In genomic region chr13:97367427-97367826, GRCh38 we compare ENCODE assay signal across 9 cellular contexts.
DNase-seq lines count a peak whose midpoint lies in the region; ATAC-seq, FAIRE-seq and TF ChIP-seq lines count a peak whose summit lies in the region.
"Had no signal": no experiment of that assay in that cellular context is flagged by ENCODE, and none has a peak within 500 bp of the region (broad histone marks: within the 10 kb centered on the region; RNA-seq: fewer than 3 reads in every experiment).

No MANE protein-coding gene starts in this region.

- POLR2A ChIA-PET in HepG2 (lab: Yijun Ruan, JAX): no interaction called here

- TF ChIP-seq CTCF in HepG2 (CRISPR knock-in tag; IDR thresholded peaks at IDR 0.05): no peak
- no peak for TF ChIP-seq CTCF in tibial nerve (IDR thresholded peaks at IDR 0.05)

- no peaks in the 10 kb centered on the region for H3K27me3 ChIP-seq in HepG2 (ENCODE audit: control insufficient read depth in 1 of 2, insufficient read depth in 2 of 2, low read length in 2 of 2)
- no peaks in the 10 kb centered on the region for H3K27me3 ChIP-seq in tibial nerve

- H3K9ac ChIP-seq in HepG2 (ENCODE audit: insufficient read depth, low read depth, low read length): no peak overlapping the region

- H2AFZ ChIP-seq in HepG2 (ENCODE audit: low read length): no peak overlapping the region

- no peak for TF ChIP-seq RAD21 in HepG2 (CRISPR knock-in tag; IDR thresholded peaks at IDR 0.05)

- no peaks in the 10 kb centered on the region for H4K20me1 ChIP-seq in HepG2 (ENCODE audit: insufficient read depth, low read length)

- FAIRE-seq in HepG2 (lab: Jason Lieb, UNC): no peak

- in situ Hi-C loops in HepG2 (cut with HindIII; ENCODE audit: extremely low pct_ligation_motif_present, low pct_unique_long_range_greater_than_20kb): no loop called here

- 92% methylated on average over 8 of the region's 8 CpGs for WGBS in HepG2 (ENCODE audit: low lambda C conversion rate)
- WGBS in tibial nerve, 2 donors: 24 to 26% methylated on average over 8 of the region's 8 CpGs

- intact Hi-C loops in HepG2 (cut with micrococcal nuclease; ENCODE audit: unreplicated experiment): loop anchor here (10.0 kb wide), 1 partner anchor 207 kb away; no protein-coding TSS in a partner anchor

- no peak overlapping the region for H3K4me3 ChIP-seq in HepG2 (replicated peaks in 1 of 3; ENCODE audit: insufficient read depth in 1 of 3, low read depth in 2 of 3, low read length in 3 of 3)
- H3K4me3 ChIP-seq in tibial nerve: no peak overlapping the region

- DNase-seq in HCEC 1CT (peak; percentile 87), astrocyte of the hippocampus (ENCODE audit: low read depth, low spot score) (peak; percentile 92), HepG2 (ENCODE audit: low spot score) (no peak), tibial nerve (ENCODE audit: low spot score in 2 of 2) (no peak), NCI-H1694 treated with DMSO at 0.1 percent for 48 hours (lab: John Stamatoyannopoulos, UW) (no peak)
- no peak for DNase-seq in activated CD4-positive, alpha-beta T cell treated with anti-CD3 and anti-CD28 coated beads for 1 hour
- DNase-seq: effector memory CD4-positive, alpha-beta T cell; H7 had no signal

- H3K9me3 ChIP-seq in HepG2 (ENCODE audit: low read length) (no peaks in the 10 kb centered on the region), tibial nerve (no peaks in the 10 kb centered on the region)

- H3K36me3 ChIP-seq in HepG2 (replicated peaks in 1 of 2; ENCODE audit: control insufficient read depth in 1 of 2, insufficient read depth in 2 of 2, low read length in 2 of 2): peaks cover 22 to 73% of the 10 kb centered on the region in 2 experiments
- H3K36me3 ChIP-seq in tibial nerve: peaks cover 0 to 30% (median 0%) of the 10 kb centered on the region in 3 donors

- CTCF ChIA-PET in HepG2 (lab: Yijun Ruan, JAX; ENCODE audit: low intra/inter-chr PET ratio, low total read pairs): no interaction called here

- H3K4me2 ChIP-seq in HepG2 (ENCODE audit: low read depth, low read length): no peak overlapping the region

- ATAC-seq in HepG2: peak; percentile 28; the same call in 2 of the 3 replicates
- no peak for ATAC-seq in GM19324 (IDR thresholded peaks at IDR 0.05; ENCODE audit: low FRiP score, unreplicated experiment)

- H3K27ac ChIP-seq in HepG2 (ENCODE audit: extremely low read length, insufficient read depth, low read length) (no peak overlapping the region), tibial nerve (peak overlapping the region; percentile 29 to 88 (median 77))

- no peak for TF ChIP-seq EP300 in HepG2 (IDR thresholded peaks at IDR 0.05; ENCODE audit: low read depth in 2 of 2, low read length in 2 of 2)
- no peak for TF ChIP-seq EP300 in HepG2 (CRISPR knock-in tag; IDR thresholded peaks at IDR 0.05; ENCODE audit: borderline replicate concordance)
- TF ChIP-seq EP300 in tibial nerve (IDR thresholded peaks at IDR 0.05): peak in 1 of 2 donors; percentile 38

- TF ChIP-seq POLR2A in HepG2 (IDR thresholded peaks at IDR 0.05; ENCODE audit: insufficient read depth in 1 of 2, low read depth in 2 of 2, low read length in 2 of 2) (no peak), tibial nerve (IDR thresholded peaks at IDR 0.05) (no peak)

- peaks cover 22% of the 10 kb centered on the region for H3K4me1 ChIP-seq in HepG2 (ENCODE audit: insufficient read depth, low read length)
- peaks cover 0 to 50% (median 17%) of the 10 kb centered on the region in 4 donors for H3K4me1 ChIP-seq in tibial nerve

- no peaks in the 10 kb centered on the region for H3K79me2 ChIP-seq in HepG2 (ENCODE audit: insufficient read depth, low read length)

- BruUV-seq in HepG2 (replicated peaks; lab: Mats Ljungman, UMichigan): no TSS peak

TF ChIP-seq in HepG2, 621 proteins besides CTCF, POLR2A, EP300 and RAD21:
- TF ChIP-seq RBM22 (optimal IDR thresholded peaks at IDR 0.05; ENCODE audit: low read length) (peak; percentile 63), SKI (IDR thresholded peaks at IDR 0.05; ENCODE audit: partially characterized antibody) (no peak), PRPF4 (IDR thresholded peaks at IDR 0.05; ENCODE audit: low read depth, low read length, poor library complexity, severe bottlenecking) (no peak)

Comparison
In these comparisons a context has a peak if more than half of its experiments do, and no peak if none do; other contexts are left out.
1. DNase-seq: peak in HCEC 1CT (single experiment) and astrocyte of the hippocampus (single experiment); none in HepG2 (single experiment), tibial nerve (0 of 2), activated CD4-positive, alpha-beta T cell treated with anti-CD3 and anti-CD28 coated beads for 1 hour (single experiment) and NCI-H1694 treated with DMSO at 0.1 percent for 48 hours (single experiment).